1 cellular context compared by ENCODE assay signal in the genomic region with DNA sequence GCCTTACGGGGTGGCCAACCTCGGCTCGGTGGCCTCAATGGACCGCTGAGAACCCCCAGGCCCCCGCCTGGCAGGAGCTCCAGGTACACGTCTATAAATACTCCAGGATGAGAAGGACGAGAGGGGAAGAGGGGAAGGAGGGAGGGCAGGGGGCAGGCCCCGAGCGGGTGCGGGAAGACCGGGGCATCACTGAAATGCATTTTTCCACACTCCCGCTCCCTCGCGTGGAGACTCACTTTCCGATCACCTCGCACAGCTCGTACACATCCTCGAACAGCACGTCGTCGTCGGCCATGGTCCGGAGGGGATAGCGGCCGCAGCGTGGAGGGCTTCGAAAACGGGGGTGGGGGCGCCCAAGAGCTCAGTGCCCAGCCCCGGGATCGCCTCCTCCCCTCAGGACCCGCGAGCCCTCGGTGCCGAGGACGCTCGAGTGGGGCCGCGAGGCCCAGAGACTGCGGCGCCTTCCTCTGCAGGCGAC.
TF ChIP-seq lines count a peak whose summit lies in the region.

No MANE protein-coding gene starts in this region.

TF ChIP-seq in WTC11, 78 proteins besides CTCF, POLR2A, EP300 and RAD21 (continued from another document):
- TF ChIP-seq, protein P1, sequence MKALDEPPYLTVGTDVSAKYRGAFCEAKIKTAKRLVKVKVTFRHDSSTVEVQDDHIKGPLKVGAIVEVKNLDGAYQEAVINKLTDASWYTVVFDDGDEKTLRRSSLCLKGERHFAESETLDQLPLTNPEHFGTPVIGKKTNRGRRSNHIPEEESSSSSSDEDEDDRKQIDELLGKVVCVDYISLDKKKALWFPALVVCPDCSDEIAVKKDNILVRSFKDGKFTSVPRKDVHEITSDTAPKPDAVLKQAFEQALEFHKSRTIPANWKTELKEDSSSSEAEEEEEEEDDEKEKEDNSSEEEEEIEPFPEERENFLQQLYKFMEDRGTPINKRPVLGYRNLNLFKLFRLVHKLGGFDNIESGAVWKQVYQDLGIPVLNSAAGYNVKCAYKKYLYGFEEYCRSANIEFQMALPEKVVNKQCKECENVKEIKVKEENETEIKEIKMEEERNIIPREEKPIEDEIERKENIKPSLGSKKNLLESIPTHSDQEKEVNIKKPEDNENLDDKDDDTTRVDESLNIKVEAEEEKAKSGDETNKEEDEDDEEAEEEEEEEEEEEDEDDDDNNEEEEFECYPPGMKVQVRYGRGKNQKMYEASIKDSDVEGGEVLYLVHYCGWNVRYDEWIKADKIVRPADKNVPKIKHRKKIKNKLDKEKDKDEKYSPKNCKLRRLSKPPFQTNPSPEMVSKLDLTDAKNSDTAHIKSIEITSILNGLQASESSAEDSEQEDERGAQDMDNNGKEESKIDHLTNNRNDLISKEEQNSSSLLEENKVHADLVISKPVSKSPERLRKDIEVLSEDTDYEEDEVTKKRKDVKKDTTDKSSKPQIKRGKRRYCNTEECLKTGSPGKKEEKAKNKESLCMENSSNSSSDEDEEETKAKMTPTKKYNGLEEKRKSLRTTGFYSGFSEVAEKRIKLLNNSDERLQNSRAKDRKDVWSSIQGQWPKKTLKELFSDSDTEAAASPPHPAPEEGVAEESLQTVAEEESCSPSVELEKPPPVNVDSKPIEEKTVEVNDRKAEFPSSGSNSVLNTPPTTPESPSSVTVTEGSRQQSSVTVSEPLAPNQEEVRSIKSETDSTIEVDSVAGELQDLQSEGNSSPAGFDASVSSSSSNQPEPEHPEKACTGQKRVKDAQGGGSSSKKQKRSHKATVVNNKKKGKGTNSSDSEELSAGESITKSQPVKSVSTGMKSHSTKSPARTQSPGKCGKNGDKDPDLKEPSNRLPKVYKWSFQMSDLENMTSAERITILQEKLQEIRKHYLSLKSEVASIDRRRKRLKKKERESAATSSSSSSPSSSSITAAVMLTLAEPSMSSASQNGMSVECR (CRISPR knock-in tag; IDR thresholded peaks at IDR 0.05; ENCODE audit: borderline replicate concordance): no peak
TF ChIP-seq in WTC11: peak in this region for 1.
